In genomic region chr16:30698139-30698815, GRCh38 we compare ENCODE assay signal across 8 cellular contexts. TPM values are rescaled to one million over a fixed set of nuclear protein-coding genes. Genes with fewer than 3 reads are reported as not detected.
DNase-seq lines count a peak whose midpoint lies in the region; ATAC-seq and TF ChIP-seq lines count a peak whose summit lies in the region.

No MANE protein-coding gene starts in this region.

- ATAC-seq in GM19328 (IDR thresholded peaks at IDR 0.05; ENCODE audit: unreplicated experiment), result peak; percentile 79
- ATAC-seq in HG03460 (IDR thresholded peaks at IDR 0.05; ENCODE audit: unreplicated experiment), result peak; percentile 58

- no peaks in the 10 kb centered on the region for H3K27me3 ChIP-seq in colonic mucosa

- H3K9ac ChIP-seq in colonic mucosa (ENCODE audit: low read depth in 2 of 2, low read length in 2 of 2), result peak overlapping the region; percentile 95 to 100

- peaks cover 6% of the 10 kb centered on the region for H3K4me1 ChIP-seq in colonic mucosa

- H3K27ac ChIP-seq in colonic mucosa, result peak overlapping the region; percentile 98

- TF ChIP-seq CTCF in colonic mucosa (IDR thresholded peaks at IDR 0.05), result no peak

- H3K9me3 ChIP-seq in colonic mucosa, result no peaks in the 10 kb centered on the region

- intact Hi-C loops in colonic mucosa (cut with DNase I), result no loop called here

- H3K36me3 ChIP-seq in colonic mucosa, result peaks cover 19% of the 10 kb centered on the region

- H3K4me3 ChIP-seq in colonic mucosa, result peak overlapping the region; percentile 84

- DNase-seq in C1 segment of cervical spinal cord (lab: John Stamatoyannopoulos, UW) (peak; percentile 79 to 98 (median 96)), NCI-H524 treated with DMSO at 0.1 percent for 48 hours (lab: John Stamatoyannopoulos, UW) (peak; percentile 82), colonic mucosa (peak; percentile 99), left kidney (ENCODE audit: low read depth, low spot score) (peak; percentile 99)
- DNase-seq in activated CD4-positive, alpha-beta T cell treated with anti-CD3 and anti-CD28 coated beads for 48 hours, result peak; percentile 99
- DNase-seq in stimulated activated CD4-positive, alpha-beta T cell treated with anti-CD3 and anti-CD28 coated beads, Interleukin-1b, Interleukin-23, amount 100 ng/mL, for 4 hours (ENCODE audit: low read depth in 2 of 2), result peak; percentile 97 to 99

RNA-seq across cellular contexts. Expression of gene SRCAP, which starts 0.7 kb away (rescaled TPM):
- total RNA-seq in colonic mucosa, result 10 to 100 TPM; 44.0 to 79.3 TPM

RNA-seq across cellular contexts. Expression of gene FBRS, which starts 40.0 kb away (rescaled TPM):
- 10 to 100 TPM; 65.1 to 74.2 TPM for total RNA-seq in colonic mucosa

RNA-seq across cellular contexts. Expression of gene PRR14, which starts 47.5 kb away (rescaled TPM):
- total RNA-seq in colonic mucosa, result 10 to 100 TPM; 37.0 to 70.3 TPM

RNA-seq across cellular contexts. Expression of gene PHKG2, which starts 49.9 kb away (rescaled TPM):
- 10 to 100 TPM; 33.6 to 47.8 TPM for total RNA-seq in colonic mucosa

Comparison
In these comparisons a context has a peak if more than half of its experiments do, and no peak if none do; other contexts are left out.
1. Peak in every context shown above with its lines: DNase-seq, ATAC-seq, H3K4me3 ChIP-seq and H3K27ac ChIP-seq.